ENCODE assay signal across 1 cellular context in genomic region chr2:24702800-24703199, GRCh38.
TF ChIP-seq lines count a peak whose summit lies in the region.

No MANE protein-coding gene starts in this region.

TF ChIP-seq in HepG2, 621 proteins besides CTCF, POLR2A, EP300 and RAD21 (continued from another document):
- no peak for TF ChIP-seq ZBTB4 (CRISPR knock-in tag; IDR thresholded peaks at IDR 0.05; ENCODE audit: borderline replicate concordance)
